Comparison of ENCODE assay signal across 1 cellular context in genomic region chr2:203453858-203454451, GRCh38.
TF ChIP-seq lines count a peak whose summit lies in the region.

No MANE protein-coding gene starts in this region.

TF ChIP-seq in H1, 55 proteins besides CTCF, POLR2A, EP300 and RAD21 (continued from another document):
- TF ChIP-seq CHD7 (IDR thresholded peaks at IDR 0.05; ENCODE audit: insufficient replicate concordance, low read length) (no peak), SP4 (IDR thresholded peaks at IDR 0.05; ENCODE audit: low read length) (no peak), JUN (IDR thresholded peaks at IDR 0.05; ENCODE audit: low read depth, low read length) (no peak), RNF2 (IDR thresholded peaks at IDR 0.05; ENCODE audit: borderline replicate concordance, low read depth, low read length, missing control alignments, poor library complexity, severe bottlenecking) (no peak), CREB1 (IDR thresholded peaks at IDR 0.05) (no peak), NRF1 (IDR thresholded peaks at IDR 0.05; ENCODE audit: low read depth, low read length) (no peak), POU5F1 (IDR thresholded peaks at IDR 0.05; ENCODE audit: low read depth, low read length) (no peak), GTF2F1 (IDR thresholded peaks at IDR 0.05; ENCODE audit: borderline replicate concordance, low read depth, low read length) (no peak), MAFK (IDR thresholded peaks at IDR 0.05; ENCODE audit: low read depth, low read length) (no peak), CEBPB (IDR thresholded peaks at IDR 0.05; ENCODE audit: low read depth, low read length) (no peak), TAF7 (optimal IDR thresholded peaks at IDR 0.05; ENCODE audit: borderline replicate concordance, low read depth, low read length) (no peak)
